ENCODE assay signal across 10 cellular contexts in the genomic region with DNA sequence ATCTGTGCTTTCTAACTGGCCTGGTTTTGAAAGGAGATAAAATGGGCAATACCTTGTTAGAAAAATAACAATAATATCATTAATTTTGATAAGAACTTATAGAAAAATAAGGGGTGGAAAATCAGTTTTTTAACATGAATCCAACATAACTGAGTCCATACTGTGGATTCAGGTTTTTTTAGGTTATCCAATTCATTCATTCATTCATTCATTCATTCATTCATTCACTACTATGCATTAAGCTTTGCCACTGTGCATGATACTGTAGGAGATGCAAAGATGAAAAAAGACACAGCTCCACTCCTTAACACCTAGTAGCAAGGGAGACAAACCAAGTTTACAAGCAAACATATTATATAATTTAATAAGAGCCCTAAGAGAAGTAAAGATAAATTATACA.
"Had no signal": no experiment of that assay in that cellular context is flagged by ENCODE, and none has a peak within 500 bp of the region (broad histone marks: within the 10 kb centered on the region; RNA-seq: fewer than 3 reads in every experiment).

No MANE protein-coding gene starts in this region.

- H3K4me3 ChIP-seq: GM23338 had no signal

- H3K36me3 Mint-ChIP-seq: IgD-negative memory B cell had no signal

- H3K27ac Mint-ChIP-seq: GM23338, H9, HFFc6 had no signal

- FAIRE-seq: H1, H54, HepG2 had no signal

- H3K27ac ChIP-seq: HL-60 had no signal

- H3K4me2 ChIP-seq: GM23338 had no signal

- ATAC-seq: HepG2 had no signal

- DNase-seq: H9, HCEC 1CT, HFFc6, KG1 had no signal

- H3K4me3 Mint-ChIP-seq: GM23338, H9, HFFc6, IgD-negative memory B cell had no signal

- H3K9me3 Mint-ChIP-seq: GM23338, H9, HFFc6, IgD-negative memory B cell had no signal
